Comparison of ENCODE assay signal across 2 cellular contexts in the genomic region with DNA sequence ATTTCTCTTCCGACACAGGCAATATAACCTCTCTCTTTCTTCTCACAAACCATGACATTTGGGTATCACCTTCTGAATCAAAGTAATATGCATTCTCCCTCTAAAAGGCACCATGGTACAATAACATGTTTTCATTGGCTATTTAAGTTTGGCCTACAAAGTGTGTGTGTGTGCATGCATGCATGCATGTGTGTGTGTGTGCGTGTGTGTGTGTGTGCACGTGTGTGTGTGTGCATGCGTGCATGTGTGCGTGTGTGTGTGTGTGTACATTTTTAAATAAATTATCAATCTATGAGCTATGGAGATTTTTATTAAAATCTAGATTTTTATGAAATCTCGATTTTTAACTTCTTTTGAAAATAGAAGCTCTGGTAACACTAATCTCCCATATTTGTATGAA.
TF ChIP-seq lines count a peak whose summit lies in the region.

No MANE protein-coding gene starts in this region.

TF ChIP-seq in HEK293, 187 proteins besides CTCF, POLR2A, EP300 and RAD21 (continued from another document):
- TF ChIP-seq, protein P1, sequence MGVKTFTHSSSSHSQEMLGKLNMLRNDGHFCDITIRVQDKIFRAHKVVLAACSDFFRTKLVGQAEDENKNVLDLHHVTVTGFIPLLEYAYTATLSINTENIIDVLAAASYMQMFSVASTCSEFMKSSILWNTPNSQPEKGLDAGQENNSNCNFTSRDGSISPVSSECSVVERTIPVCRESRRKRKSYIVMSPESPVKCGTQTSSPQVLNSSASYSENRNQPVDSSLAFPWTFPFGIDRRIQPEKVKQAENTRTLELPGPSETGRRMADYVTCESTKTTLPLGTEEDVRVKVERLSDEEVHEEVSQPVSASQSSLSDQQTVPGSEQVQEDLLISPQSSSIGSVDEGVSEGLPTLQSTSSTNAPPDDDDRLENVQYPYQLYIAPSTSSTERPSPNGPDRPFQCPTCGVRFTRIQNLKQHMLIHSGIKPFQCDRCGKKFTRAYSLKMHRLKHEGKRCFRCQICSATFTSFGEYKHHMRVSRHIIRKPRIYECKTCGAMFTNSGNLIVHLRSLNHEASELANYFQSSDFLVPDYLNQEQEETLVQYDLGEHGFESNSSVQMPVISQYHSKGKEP (tag by site-specific recombination; IDR thresholded peaks at IDR 0.05), result no peak
- TF ChIP-seq RBAK (tag by site-specific recombination; IDR thresholded peaks at IDR 0.05), result no peak

TF ChIP-seq in K562, 482 proteins besides CTCF, POLR2A, EP300 and RAD21 (continued from another document):
- TF ChIP-seq MBD2 (IDR thresholded peaks at IDR 0.05; ENCODE audit: borderline replicate concordance, low read depth), result no peak
- TF ChIP-seq PHF8 (IDR thresholded peaks at IDR 0.05; ENCODE audit: borderline replicate concordance, low read length), result no peak
- TF ChIP-seq, protein P2, sequence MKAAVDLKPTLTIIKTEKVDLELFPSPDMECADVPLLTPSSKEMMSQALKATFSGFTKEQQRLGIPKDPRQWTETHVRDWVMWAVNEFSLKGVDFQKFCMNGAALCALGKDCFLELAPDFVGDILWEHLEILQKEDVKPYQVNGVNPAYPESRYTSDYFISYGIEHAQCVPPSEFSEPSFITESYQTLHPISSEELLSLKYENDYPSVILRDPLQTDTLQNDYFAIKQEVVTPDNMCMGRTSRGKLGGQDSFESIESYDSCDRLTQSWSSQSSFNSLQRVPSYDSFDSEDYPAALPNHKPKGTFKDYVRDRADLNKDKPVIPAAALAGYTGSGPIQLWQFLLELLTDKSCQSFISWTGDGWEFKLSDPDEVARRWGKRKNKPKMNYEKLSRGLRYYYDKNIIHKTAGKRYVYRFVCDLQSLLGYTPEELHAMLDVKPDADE (conservative IDR thresholded peaks at IDR 0.05; ENCODE audit: control insufficient read depth, low read depth, low read length), result no peak
- TF ChIP-seq MTA3 (IDR thresholded peaks at IDR 0.05; ENCODE audit: borderline replicate concordance), result no peak
- TF ChIP-seq ZNF324 (CRISPR knock-in tag; IDR thresholded peaks at IDR 0.05), result no peak
- TF ChIP-seq SNIP1 (IDR thresholded peaks at IDR 0.05; ENCODE audit: low read depth), result no peak
